Comparison of ENCODE assay signal across 10 cellular contexts in the genomic region with DNA sequence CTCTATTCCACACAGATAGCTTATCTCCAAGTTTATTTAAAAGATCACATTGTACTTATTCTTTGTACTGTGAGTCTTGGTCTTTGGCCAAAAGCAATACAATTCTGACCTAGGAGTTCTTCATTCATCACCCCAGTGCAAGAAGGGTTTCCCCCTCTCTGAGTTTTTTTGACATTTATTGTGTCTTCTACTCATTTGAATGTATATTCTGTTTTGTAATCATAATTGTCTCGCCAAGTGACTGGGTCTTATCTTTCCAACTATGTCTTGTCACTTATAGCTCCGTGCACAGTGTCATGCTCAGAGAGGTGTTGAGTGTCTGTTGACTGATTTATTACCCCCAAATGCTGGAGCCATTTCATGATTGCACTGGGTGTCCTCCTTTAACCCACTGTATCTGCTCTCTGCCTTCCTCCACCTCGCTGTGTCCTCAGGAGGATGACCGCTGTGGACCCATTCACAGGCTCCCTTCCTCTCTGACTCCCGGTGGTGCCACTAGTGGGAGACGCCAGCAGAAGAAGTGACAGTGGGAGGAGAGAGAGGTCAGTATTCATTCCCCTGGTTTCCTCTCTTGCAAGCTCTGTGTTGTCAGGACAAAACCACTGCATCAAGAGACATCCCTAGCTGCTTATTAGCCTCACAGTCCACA.
"Had no signal": no experiment of that assay in that cellular context is flagged by ENCODE, and none has a peak within 500 bp of the region (broad histone marks: within the 10 kb centered on the region; RNA-seq: fewer than 3 reads in every experiment).

No MANE protein-coding gene starts in this region.

- H3K36me3 ChIP-seq: adrenal gland, left lung, ovary had no signal

- H3K4me3 ChIP-seq: adrenal gland, left lung, ovary had no signal

- H3K4me1 ChIP-seq: adrenal gland, left lung had no signal

- H3K9me3 ChIP-seq: adrenal gland, ovary had no signal

- ATAC-seq: left lung had no signal

- H3K27ac ChIP-seq: adrenal gland, left lung, ovary had no signal

- DNase-seq: activated CD4-positive, CD25-positive, alpha-beta regulatory T cell; activated naive CD4-positive, alpha-beta T cell treated with anti-CD3 and anti-CD28 coated beads, Interleukin-2, amount 50 U/mL, for 16 hours; activated T-cell treated with anti-CD3 and anti-CD28 coated beads, Interleukin-2, amount 50 U/mL, for 1 hour; adrenal gland; left lung; mesenchymal stem cell; nephron progenitor cell; ovary; T-helper 2 cell had no signal

- FAIRE-seq: TTC549 had no signal

- H3K27me3 ChIP-seq: adrenal gland, left lung, ovary had no signal
